In genomic region chr3:8759038-8759755, GRCh38 we compare ENCODE assay signal across 20 cellular contexts. TPM values are rescaled to one million over a fixed set of nuclear protein-coding genes. Genes with fewer than 3 reads are reported as not detected.
DNase-seq lines count a peak whose midpoint lies in the region; ATAC-seq and TF ChIP-seq lines count a peak whose summit lies in the region.
"Had no signal": no experiment of that assay in that cellular context is flagged by ENCODE, and none has a peak within 500 bp of the region (broad histone marks: within the 10 kb centered on the region; RNA-seq: fewer than 3 reads in every experiment).

No MANE protein-coding gene starts in this region.

- no peaks in the 10 kb centered on the region for H4K20me1 ChIP-seq in SK-N-SH (ENCODE audit: insufficient read depth)

- WGBS in SK-N-SH (ENCODE audit: low lambda C conversion rate) = 83% methylated on average over 8 of the region's 8 CpGs

- POLR2A ChIA-PET in SK-N-SH (lab: Yijun Ruan, JAX) = no interaction called here

- H3K9me2 ChIP-seq in SK-N-SH = no peaks in the 10 kb centered on the region

- no peaks in the 10 kb centered on the region for H3K36me3 Mint-ChIP-seq in activated naive CD4-positive, alpha-beta T cell treated with anti-CD3 and anti-CD28 coated beads, Interleukin-2, amount 50 U/mL, for 72 hours

- H3K36me3 ChIP-seq in SK-N-SH (replicated peaks in 1 of 2; ENCODE audit: control insufficient read depth in 1 of 2, insufficient read depth in 2 of 2, low read length in 1 of 2) (no peaks in the 10 kb centered on the region), skeletal muscle satellite cell (ENCODE audit: insufficient read depth, low read length) (peaks cover 8% of the 10 kb centered on the region), mucosa of descending colon (ENCODE audit: low read depth) (no peaks in the 10 kb centered on the region)

- intact Hi-C loops in mucosa of descending colon (cut with DNase I, micrococcal nuclease) = no loop called here

- H3K4me2 ChIP-seq in SK-N-SH (no peak overlapping the region), skeletal muscle satellite cell (ENCODE audit: low read length) (no peak overlapping the region)

- TF ChIP-seq CTCF in SK-N-SH (IDR thresholded peaks at IDR 0.05) (no peak), fibroblast of mammary gland (conservative IDR thresholded peaks at IDR 0.05; ENCODE audit: control insufficient read depth, insufficient read depth, low read depth, low read length) (no peak), mucosa of descending colon (IDR thresholded peaks at IDR 0.05) (no peak)

- no peaks in the 10 kb centered on the region for H3F3A ChIP-seq in SK-N-SH (replicated peaks; ENCODE audit: insufficient read depth)

- TF ChIP-seq RAD21 in SK-N-SH (IDR thresholded peaks at IDR 0.05; ENCODE audit: low read length) = no peak

- no peak for ATAC-seq in SK-N-SH treated with all-trans-retinoic acid at 6 μM for 48 hours
- no peak for ATAC-seq in mucosa of descending colon
- ATAC-seq in activated naive CD4-positive, alpha-beta T cell treated with anti-CD3 and anti-CD28 coated beads, Interleukin-2, amount 50 U/mL, for 72 hours = no peak

- H3K79me2 ChIP-seq in SK-N-SH (ENCODE audit: insufficient read depth) = no peaks in the 10 kb centered on the region

- no peak overlapping the region for H2AFZ ChIP-seq in SK-N-SH (ENCODE audit: low read depth)

- no peak for TF ChIP-seq EP300 in SK-N-SH (IDR thresholded peaks at IDR 0.05; ENCODE audit: borderline replicate concordance in 1 of 2, low read depth in 1 of 2, low read length in 1 of 2)

- DNase-seq in SK-N-SH (no peak), RPMI7951 (ENCODE audit: low read depth) (peak; percentile 80), fibroblast of mammary gland (ENCODE audit: low read depth) (peak; percentile 67), mucosa of descending colon (no peak), HK-2 (ENCODE audit: unreplicated experiment) (no peak)
- no peak for DNase-seq in activated naive CD4-positive, alpha-beta T cell treated with anti-CD3 and anti-CD28 coated beads, Interleukin-2, amount 50 U/mL, for 72 hours (ENCODE audit: low spot score in 2 of 2)
- DNase-seq: DMS53, KG1, NCI-H1694 treated with DMSO at 0.1 percent for 48 hours, NCI-H2081 treated with DMSO at 0.1 percent for 48 hours, NCI-H446 treated with DMSO at 0.1 percent for 48 hours, NCI-H526 treated with DMSO at 0.1 percent for 48 hours, PC-3, RPMI8226, SHP77 treated with DMSO at 0.1 percent for 48 hours had no signal

- H3K9me3 Mint-ChIP-seq in activated naive CD4-positive, alpha-beta T cell treated with anti-CD3 and anti-CD28 coated beads, Interleukin-2, amount 50 U/mL, for 72 hours = no peaks in the 10 kb centered on the region

- H3K4me1 ChIP-seq in SK-N-SH (ENCODE audit: control insufficient read depth in 1 of 2, insufficient read depth in 2 of 2, low read depth in 1 of 2, low read length in 1 of 2) (peaks cover 0 to 7% of the 10 kb centered on the region in 2 experiments; a peak in 1 of 4 replicates), skeletal muscle satellite cell (ENCODE audit: control insufficient read depth, insufficient read depth, low read length) (peaks cover 38% of the 10 kb centered on the region), mucosa of descending colon (ENCODE audit: low read depth) (no peaks in the 10 kb centered on the region)

- CTCF ChIA-PET in SK-N-SH (lab: Yijun Ruan, JAX) = interaction anchor here (1.1 to 3.1 kb wide), 3 partner anchors 11 to 96 kb away, joined by 3 to 31 read pairs (median 5); partner anchors contain the start of gene OXTR

- no peak overlapping the region for H3K27ac Mint-ChIP-seq in activated naive CD4-positive, alpha-beta T cell treated with anti-CD3 and anti-CD28 coated beads, Interleukin-2, amount 50 U/mL, for 72 hours

- no peak overlapping the region for H3K27ac ChIP-seq in SK-N-SH (ENCODE audit: low read depth in 2 of 2, low read length in 1 of 2)
- H3K27ac ChIP-seq: 22Rv1, C4-2B had no signal

- no peaks in the 10 kb centered on the region for H3K27me3 ChIP-seq in SK-N-SH (ENCODE audit: insufficient read depth)
- H3K27me3 ChIP-seq in skeletal muscle satellite cell (ENCODE audit: control insufficient read depth, insufficient read depth, low read length) = no peaks in the 10 kb centered on the region

- H3K9me3 ChIP-seq in SK-N-SH (no peaks in the 10 kb centered on the region), skeletal muscle satellite cell (replicated peaks; ENCODE audit: low read length) (no peaks in the 10 kb centered on the region), mucosa of descending colon (no peaks in the 10 kb centered on the region)

- H3K4me3 ChIP-seq in SK-N-SH (ENCODE audit: low read depth in 2 of 2, low read length in 1 of 2) (no peak overlapping the region), fibroblast of mammary gland (ENCODE audit: control insufficient read depth, low read depth, low read length) (no peak overlapping the region), skeletal muscle satellite cell (ENCODE audit: low read length) (no peak overlapping the region), mucosa of descending colon (no peak overlapping the region)
- H3K4me3 ChIP-seq: GM12878 had no signal

- no peak overlapping the region for H3K9ac ChIP-seq in SK-N-SH
- H3K9ac ChIP-seq in skeletal muscle satellite cell (ENCODE audit: low read depth, low read length) = peak overlapping the region; percentile 16

TF ChIP-seq in SK-N-SH treated with all-trans-retinoic acid at 6 μM for 48 hours, 23 proteins besides CTCF, POLR2A, EP300 and RAD21:
- peak; percentile 91 for TF ChIP-seq ZFP3 (CRISPR knock-in tag; IDR thresholded peaks at IDR 0.05)
- no peak for TF ChIP-seq ZFP30 (CRISPR knock-in tag; IDR thresholded peaks at IDR 0.05)

TF ChIP-seq in SK-N-SH, 30 proteins besides CTCF, POLR2A, EP300 and RAD21:
- TF ChIP-seq FOSL2 (IDR thresholded peaks at IDR 0.05; ENCODE audit: borderline replicate concordance, low read depth) = no peak

RNA-seq across cellular contexts. Expression of gene OXTR, which starts 10.2 kb away (rescaled TPM):
- 1.8 and 2.5 TPM in 2 replicates for polyA plus RNA-seq in SK-N-SH (2012; rRNA removed)
- 1.8 TPM in 2 replicates for polyA plus RNA-seq in SK-N-SH (2012; cell fraction: cytosol; rRNA removed)
- polyA plus RNA-seq in SK-N-SH (2012; cell fraction: nucleus; rRNA removed) = 1.9 and 2.3 TPM in 2 replicates
- total RNA-seq in RPMI7951 (2014; rRNA removed; shearing (Covaris generic)) = 6.4 and 7.2 TPM in 2 replicates
- total RNA-seq in skeletal muscle satellite cell (2012; rRNA removed) = 0.25 and 0.66 TPM in 2 replicates
- total RNA-seq in mucosa of descending colon = under 1 TPM; 0.19 to 0.70 (median 0.52) TPM
- 1 to 10 TPM in 1 of 2 donors, under 1 TPM in 1; 0.89 to 3.6 TPM for total RNA-seq in activated naive CD4-positive, alpha-beta T cell treated with anti-CD3 and anti-CD28 coated beads, Interleukin-2, amount 50 U/mL, for 72 hours

RNA-seq across cellular contexts. Expression of gene CAV3, which starts 25.6 kb away (rescaled TPM):
- polyA plus RNA-seq in SK-N-SH (2012; rRNA removed) = not detected in 2 replicates
- not detected in 2 replicates for polyA plus RNA-seq in SK-N-SH (2012; cell fraction: cytosol; rRNA removed)
- not detected in 2 replicates for polyA plus RNA-seq in SK-N-SH (2012; cell fraction: nucleus; rRNA removed)
- not detected in 2 replicates for total RNA-seq in RPMI7951 (2014; rRNA removed; shearing (Covaris generic))
- total RNA-seq in skeletal muscle satellite cell (2012; rRNA removed) = 0.51 and 6.3 TPM in 2 replicates
- not detected for total RNA-seq in mucosa of descending colon
- not detected for total RNA-seq in activated naive CD4-positive, alpha-beta T cell treated with anti-CD3 and anti-CD28 coated beads, Interleukin-2, amount 50 U/mL, for 72 hours
- total RNA-seq: GM12878, PC-3 had no signal
- polyA plus RNA-seq: GM12878 had no signal

Comparison
In these comparisons a context has a peak if more than half of its experiments do, and no peak if none do; other contexts are left out.
1. DNase-seq: peak in RPMI7951 (single experiment) and fibroblast of mammary gland (single experiment); none in SK-N-SH (single experiment), mucosa of descending colon (0 of 3), activated naive CD4-positive, alpha-beta T cell treated with anti-CD3 and anti-CD28 coated beads, Interleukin-2, amount 50 U/mL, for 72 hours (0 of 2) and HK-2 (single experiment).